In the genomic region with DNA sequence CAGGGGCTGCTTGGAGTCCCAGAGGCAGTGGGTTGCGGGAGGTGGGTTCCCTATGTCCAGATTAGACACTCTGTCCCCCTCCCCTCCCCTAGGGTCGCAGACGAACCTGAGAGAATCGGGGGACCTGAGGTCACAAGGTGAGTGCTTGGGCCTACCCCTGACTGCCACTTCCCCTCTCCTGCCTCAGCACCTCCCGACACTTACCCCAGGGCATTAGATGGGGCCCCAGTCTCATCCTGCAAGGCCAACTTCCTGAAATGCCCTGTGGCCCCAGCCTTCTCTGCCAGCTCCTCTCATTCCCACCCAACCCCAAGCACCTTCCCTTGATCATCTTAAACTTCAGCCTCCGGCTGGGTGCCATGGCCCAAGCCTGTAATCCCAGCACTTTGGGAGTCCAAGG, we compare ENCODE assay signal across 21 cellular contexts. TPM values are rescaled to one million over a fixed set of nuclear protein-coding genes. Genes with fewer than 3 reads are reported as not detected.
"Had no signal": no experiment of that assay in that cellular context is flagged by ENCODE, and none has a peak within 500 bp of the region (broad histone marks: within the 10 kb centered on the region; RNA-seq: fewer than 3 reads in every experiment).

No MANE protein-coding gene starts in this region.

- H3K4me1 ChIP-seq: SJSA1 had no signal

- DNase-seq: MV-4-11; NCI-H1048; NCI-H1105; NCI-H1436 treated with DMSO at 0.1 percent for 48 hours; NCI-H1694; NCI-H187 treated with DMSO at 0.1 percent for 48 hours; NCI-H2171 treated with DMSO at 0.1 percent for 48 hours; NCI-H510A treated with DMSO at 0.1 percent for 48 hours; NCI-H526; NCI-H82; NK-92 treated with Interleukin-12 subunit alpha and Interleukin-12 subunit beta, amount 100 ng/mL, for 24 hours; PC-3 had no signal

- H3K9me3 ChIP-seq: SJSA1 had no signal

- H3K4me3 ChIP-seq: SJSA1, SK-N-MC had no signal

- H3K27ac ChIP-seq: KMS-11, SJSA1, SK-N-MC had no signal

- ATAC-seq: Panc1, PC-3, Right ventricle myocardium inferior had no signal

- H3K27me3 ChIP-seq: SJSA1 had no signal

RNA-seq across cellular contexts. Expression of gene CKM, which starts 23.0 kb away (rescaled TPM):
- total RNA-seq: HT-29, LHCN-M2, MCF 10A, OCI-LY7, PC-3, SJSA1 had no signal

RNA-seq across cellular contexts. Expression of gene KLC3, which starts 40.8 kb away (rescaled TPM):
- total RNA-seq: LHCN-M2, OCI-LY7, Right ventricle myocardium inferior had no signal

RNA-seq across cellular contexts. Expression of gene EXOC3L2, which starts 54.5 kb away (rescaled TPM):
- total RNA-seq: HT-29, LHCN-M2, MCF 10A, OCI-LY7, PC-3 had no signal
